In genomic region chr15:72669803-72670202, GRCh38 we compare ENCODE assay signal across 6 cellular contexts. TPM values are rescaled to one million over a fixed set of nuclear protein-coding genes. Genes with fewer than 3 reads are reported as not detected.
"Had no signal": no experiment of that assay in that cellular context is flagged by ENCODE, and none has a peak within 500 bp of the region (broad histone marks: within the 10 kb centered on the region; RNA-seq: fewer than 3 reads in every experiment).

No MANE protein-coding gene starts in this region.

RNA-seq across cellular contexts. Expression of gene GOLGA6B, which starts 15.3 kb away (rescaled TPM):
- total RNA-seq: HepG2, HT-29, IMR-90, K562 had no signal
- polyA plus RNA-seq: IgD-negative memory B cell, IMR-90, K562 had no signal

RNA-seq across cellular contexts. Expression of gene HIGD2B, which starts 16.2 kb away (rescaled TPM):
- total RNA-seq: HepG2, HT1080, IMR-90 had no signal
- polyA plus RNA-seq: HepG2, IgD-negative memory B cell, IMR-90 had no signal
